ENCODE assay signal across 8 cellular contexts in the genomic region with DNA sequence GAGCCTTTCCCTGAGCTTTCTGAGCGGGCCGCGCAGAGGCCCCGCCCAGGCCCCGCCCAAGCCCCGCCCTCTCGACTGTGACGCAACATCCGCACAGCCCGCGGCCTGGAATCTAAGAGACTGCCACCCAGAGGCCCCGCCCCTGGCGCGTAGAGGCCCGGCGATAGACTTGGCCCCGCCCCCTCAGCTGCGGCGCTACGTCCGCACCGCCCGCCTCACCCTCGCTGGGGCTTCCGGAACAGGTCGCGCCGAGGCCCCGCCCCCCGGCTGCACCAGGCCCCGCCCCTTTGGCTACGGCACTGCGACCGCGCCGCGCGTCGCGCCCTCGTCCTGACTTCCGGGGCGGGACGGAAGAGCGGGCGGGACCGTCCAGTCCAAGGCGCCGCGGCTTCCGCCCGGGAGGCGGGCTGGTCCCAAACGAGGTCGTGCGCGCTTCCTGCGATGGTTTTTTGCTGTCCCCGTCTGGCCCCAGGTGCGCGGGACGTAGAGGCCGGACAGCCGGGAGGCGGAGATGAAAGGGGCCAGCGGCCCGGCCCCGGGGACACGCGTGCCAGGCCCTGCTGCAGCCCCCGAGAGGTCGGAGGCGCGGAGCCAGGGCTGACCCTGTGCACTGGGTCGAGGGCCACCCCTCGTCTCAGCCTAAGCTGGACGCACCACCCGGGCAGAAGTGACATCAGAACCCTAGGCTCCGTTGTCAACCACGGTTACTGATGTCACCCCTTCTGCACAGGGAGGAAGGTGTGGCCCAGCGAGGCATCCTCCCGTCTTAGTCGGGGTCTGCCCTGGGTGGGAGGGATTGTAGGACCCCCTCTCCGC.
A peak's percentile ranks its signal among the peaks of the same experiment; 100 is the strongest.
DNase-seq lines count a peak whose midpoint lies in the region; ATAC-seq lines count a peak whose summit lies in the region.

No MANE protein-coding gene starts in this region.

- peak; percentile 93 for DNase-seq in CMK (ENCODE audit: low read depth)
- DNase-seq in NK-92 (lab: John Stamatoyannopoulos, UW; ENCODE audit: unreplicated experiment), result peak; percentile 96
- peak; percentile 100 for DNase-seq in activated CD8-positive, alpha-beta memory T cell treated with anti-CD3 and anti-CD28 coated beads for 24 hours
- peak; percentile 99 for DNase-seq in effector CD4-positive, alpha-beta T cell
- peak; percentile 99 for DNase-seq in medulla oblongata (ENCODE audit: extremely low spot score)
- DNase-seq in stimulated activated CD4-positive, alpha-beta T cell treated with anti-CD3 and anti-CD28 coated beads, TNF-alpha, amount 100 ng/mL, for 4 hours (ENCODE audit: low read depth in 3 of 3), result peak; percentile 100

- ATAC-seq in GM19452 (IDR thresholded peaks at IDR 0.05; ENCODE audit: unreplicated experiment) (peak; percentile 95), HG03571 (IDR thresholded peaks at IDR 0.05; ENCODE audit: unreplicated experiment) (peak; percentile 89)

Comparison
In these comparisons a context has a peak if more than half of its experiments do, and no peak if none do; other contexts are left out.
1. Peak in every context shown above with its lines: DNase-seq and ATAC-seq.